8 cellular contexts compared by ENCODE assay signal in the genomic region with DNA sequence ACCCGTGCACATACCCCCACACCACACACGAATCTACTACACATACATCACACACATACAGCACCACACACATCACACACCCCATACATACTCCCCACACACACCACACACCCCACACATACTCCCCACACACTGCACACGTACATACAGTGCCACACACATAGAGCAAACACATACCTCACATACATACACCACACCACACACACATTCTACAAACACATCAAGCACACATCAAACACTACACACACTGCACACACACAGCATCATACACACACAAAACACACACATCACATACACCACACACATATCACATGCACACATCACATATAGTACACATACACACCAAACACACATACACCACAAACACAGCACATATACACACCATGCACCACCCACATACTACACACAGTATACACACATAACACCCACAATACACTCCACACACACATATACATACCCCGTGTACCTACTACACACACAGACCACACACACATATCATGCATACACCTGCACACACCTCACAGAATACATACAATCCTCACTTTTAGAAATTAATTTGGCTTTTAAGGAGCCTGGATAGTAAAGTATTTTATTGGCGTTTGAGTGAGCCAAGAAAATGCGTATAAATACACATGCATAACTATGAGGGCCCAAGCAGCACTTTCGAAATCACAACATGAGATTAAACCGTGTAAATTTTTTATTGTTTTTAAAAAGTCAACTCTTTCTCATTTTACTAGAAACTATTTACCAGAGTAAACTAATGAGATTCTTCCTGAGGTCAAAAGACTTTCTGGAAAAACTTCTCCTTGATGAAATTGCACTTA.
DNase-seq lines count a peak whose midpoint lies in the region; ATAC-seq and TF ChIP-seq lines count a peak whose summit lies in the region.
"Not testable (repeated sequence)": the region's sequence is repeated elsewhere in the genome, so short reads cannot be mapped to it uniquely, and the experiment has no call there.

No MANE protein-coding gene starts in this region.

- H3K9ac ChIP-seq in adipocyte (ENCODE audit: low read length): not testable (repeated sequence)

- DNase-seq in CD1c-positive myeloid dendritic cell (ENCODE audit: extremely low spot score) (peak; percentile 3), NB4 (ENCODE audit: low read depth) (peak; percentile 11), adipocyte (ENCODE audit: low read depth) (peak; percentile 9), fibroblast of gingiva (ENCODE audit: low read depth) (peak; percentile 35), iPS-NIHi11 (ENCODE audit: low spot score) (peak; percentile 7)
- DNase-seq in natural killer cell treated with Interleukin-12 subunit alpha and Interleukin-12 subunit beta and Interleukin-15 and Interleukin-18, amount 100 ng/mL, for 72 hours (ENCODE audit: low spot score); thoracic aorta (ENCODE audit: low spot score): not testable (repeated sequence)

- H3K27ac ChIP-seq in thoracic aorta: not testable (repeated sequence)

- H3K27me3 Mint-ChIP-seq in natural killer cell treated with Interleukin-12 subunit alpha and Interleukin-12 subunit beta and Interleukin-15 and Interleukin-18, amount 100 ng/mL, for 72 hours: not testable (repeated sequence)

- H3K9me3 Mint-ChIP-seq in natural killer cell treated with Interleukin-12 subunit alpha and Interleukin-12 subunit beta and Interleukin-15 and Interleukin-18, amount 100 ng/mL, for 72 hours: peaks cover 13% of the 10 kb centered on the region

- ATAC-seq in GM21717 (IDR thresholded peaks at IDR 0.05; ENCODE audit: unreplicated experiment) (peak; percentile 43), thoracic aorta (ENCODE audit: insufficient number of reproducible peaks, low FRiP score, low read depth) (peak; percentile 91)
- ATAC-seq in natural killer cell treated with Interleukin-12 subunit alpha and Interleukin-12 subunit beta and Interleukin-15 and Interleukin-18, amount 100 ng/mL, for 72 hours: peak; percentile 90 to 91

- not testable (repeated sequence) for H3K9me3 ChIP-seq in adipocyte (ENCODE audit: control insufficient read depth, low read length); thoracic aorta

- H3K4me1 Mint-ChIP-seq in natural killer cell treated with Interleukin-12 subunit alpha and Interleukin-12 subunit beta and Interleukin-15 and Interleukin-18, amount 100 ng/mL, for 72 hours (ENCODE audit: low read depth in 2 of 2): not testable (repeated sequence)

- peaks cover 16% of the 10 kb centered on the region for H3K36me3 Mint-ChIP-seq in natural killer cell treated with Interleukin-12 subunit alpha and Interleukin-12 subunit beta and Interleukin-15 and Interleukin-18, amount 100 ng/mL, for 72 hours

- H3K4me3 Mint-ChIP-seq in natural killer cell treated with Interleukin-12 subunit alpha and Interleukin-12 subunit beta and Interleukin-15 and Interleukin-18, amount 100 ng/mL, for 72 hours: not testable (repeated sequence)

- not testable (repeated sequence) for H3K4me1 ChIP-seq in adipocyte (ENCODE audit: control insufficient read depth, insufficient read depth, low read length); thoracic aorta (ENCODE audit: control insufficient read depth in 1 of 2, low read depth in 2 of 2)

- H3K36me3 ChIP-seq in adipocyte (ENCODE audit: control insufficient read depth, insufficient read depth, low read length, severe bottlenecking); thoracic aorta: not testable (repeated sequence)

- TF ChIP-seq CTCF in NB4 (IDR thresholded peaks at IDR 0.05; ENCODE audit: low read depth, low read length); thoracic aorta (IDR thresholded peaks at IDR 0.05): not testable (repeated sequence)

- TF ChIP-seq POLR2A in NB4 (IDR thresholded peaks at IDR 0.05; ENCODE audit: extremely low read depth, insufficient read length): not testable (repeated sequence)

- not testable (repeated sequence) for H3K27me3 ChIP-seq in adipocyte (replicated peaks; ENCODE audit: control insufficient read depth, insufficient read depth, low read length); thoracic aorta (replicated peaks; ENCODE audit: insufficient read depth)

- H3K27ac Mint-ChIP-seq in natural killer cell treated with Interleukin-12 subunit alpha and Interleukin-12 subunit beta and Interleukin-15 and Interleukin-18, amount 100 ng/mL, for 72 hours: not testable (repeated sequence)

- H3K4me3 ChIP-seq in NB4 (ENCODE audit: low read depth, low read length); adipocyte (ENCODE audit: low read length); thoracic aorta: not testable (repeated sequence)
